8 cellular contexts compared by ENCODE assay signal in the genomic region with DNA sequence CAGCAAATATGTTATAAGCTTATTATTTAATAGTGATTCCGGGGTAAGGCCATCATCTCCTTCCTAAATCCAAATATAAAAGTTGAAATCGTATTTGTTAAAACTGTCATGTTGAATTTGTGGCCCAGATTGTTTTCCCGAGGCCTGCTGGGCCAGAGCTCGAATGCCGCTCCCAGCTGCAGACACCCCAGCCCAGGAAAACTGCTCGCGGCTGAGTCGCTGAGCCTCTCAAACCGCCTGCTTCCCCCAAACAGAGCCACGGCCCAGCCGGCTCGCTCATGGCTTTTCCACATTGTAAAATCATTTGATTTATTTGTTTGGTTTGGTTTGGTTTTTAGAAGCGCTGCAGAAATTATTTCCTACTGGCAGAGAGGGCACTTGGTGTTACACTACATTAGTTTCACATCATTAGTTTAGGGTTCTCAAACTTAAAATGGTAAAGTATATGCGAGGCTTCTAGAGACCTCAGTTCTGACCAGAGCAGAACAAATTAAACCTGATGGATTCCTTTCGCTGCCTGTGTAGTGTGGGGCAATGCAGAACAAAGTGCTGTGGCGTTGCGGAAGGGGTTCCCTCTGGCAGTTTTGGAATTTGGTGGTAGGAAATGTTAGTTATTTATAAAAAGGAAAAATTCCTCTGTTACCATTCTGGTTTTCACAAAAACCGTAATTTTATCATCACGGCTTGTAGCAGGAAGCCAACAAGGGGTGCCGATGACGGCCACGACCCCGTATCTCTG.
DNase-seq lines count a peak whose midpoint lies in the region; ATAC-seq and TF ChIP-seq lines count a peak whose summit lies in the region.

No MANE protein-coding gene starts in this region.

- no peak overlapping the region for H3K27ac Mint-ChIP-seq in T-helper 2 cell treated with Interferon-gamma antibody and Interleukin-4, amounts not matched to agents 5 μg/mL and 100 μg/mL, for 36 hours

- 70% methylated on average over 23 of the region's 23 CpGs for WGBS in right cardiac atrium
- WGBS in smooth muscle cell (ENCODE audit: low lambda C conversion rate) = 31% methylated on average over 23 of the region's 23 CpGs

- H3F3A ChIP-seq in SU-DHL-6 (ENCODE audit: insufficient read depth) (no peaks in the 10 kb centered on the region), smooth muscle cell (ENCODE audit: low read depth) (peaks cover 15% of the 10 kb centered on the region)

- H4K20me1 ChIP-seq in SU-DHL-6 (ENCODE audit: low read depth, low read length) (no peaks in the 10 kb centered on the region), smooth muscle cell (ENCODE audit: low read depth) (no peaks in the 10 kb centered on the region)

- intact Hi-C loops in right cardiac atrium (cut with DNase I) = no loop called here

- H3K9ac ChIP-seq in SU-DHL-6 (ENCODE audit: low read length) (no peak overlapping the region), smooth muscle cell (ENCODE audit: low read depth) (peak overlapping the region; percentile 46)

- H3K9me3 Mint-ChIP-seq in T-helper 2 cell treated with Interferon-gamma antibody and Interleukin-4, amounts not matched to agents 5 μg/mL and 100 μg/mL, for 36 hours = no peaks in the 10 kb centered on the region

- H3K36me3 ChIP-seq in SU-DHL-6 (ENCODE audit: low read length) (no peaks in the 10 kb centered on the region), smooth muscle cell (ENCODE audit: low read depth) (no peaks in the 10 kb centered on the region)

- H3K27ac ChIP-seq in SU-DHL-6 (ENCODE audit: low read depth, low read length) (no peak overlapping the region), right cardiac atrium (ENCODE audit: low read length) (no peak overlapping the region), smooth muscle cell (ENCODE audit: low read depth) (peak overlapping the region; percentile 61)

- H3K4me3 Mint-ChIP-seq in T-helper 2 cell treated with Interferon-gamma antibody and Interleukin-4, amounts not matched to agents 5 μg/mL and 100 μg/mL, for 36 hours = peak overlapping the region; percentile 41

- H3K4me3 ChIP-seq in SU-DHL-6 (ENCODE audit: insufficient read depth, low read length, poor library complexity, severe bottlenecking) (no peak overlapping the region), right cardiac atrium (ENCODE audit: low read length) (peak overlapping the region; percentile 63), smooth muscle cell (peak overlapping the region; percentile 59)

- H3K4me2 ChIP-seq in SU-DHL-6 (ENCODE audit: low read depth, low read length, poor library complexity, severe bottlenecking) = peak overlapping the region; percentile 34
- H3K4me2 ChIP-seq in smooth muscle cell = peak overlapping the region; percentile 93

- TF ChIP-seq CTCF in SU-DHL-6 (IDR thresholded peaks at IDR 0.05; ENCODE audit: insufficient read depth, low read length, poor library complexity, severe bottlenecking) (no peak), smooth muscle cell (IDR thresholded peaks at IDR 0.05; ENCODE audit: borderline replicate concordance, insufficient read depth, poor library complexity, severe bottlenecking) (no peak)

- DNase-seq in T-helper 2 cell treated with Interferon-gamma antibody and Interleukin-4, amounts not matched to agents 5 μg/mL and 100 μg/mL, for 36 hours (ENCODE audit: low spot score) = no peak
- DNase-seq in T-helper 2 cell (no peak), right cardiac atrium (peak in 1 of 3 donors; percentile 40), smooth muscle cell (lab: John Stamatoyannopoulos, UW; ENCODE audit: unreplicated experiment) (no peak), NCI-H1092 treated with DMSO at 0.1 percent for 48 hours (lab: John Stamatoyannopoulos, UW) (no peak)

- no peaks in the 10 kb centered on the region for H3K79me2 ChIP-seq in SU-DHL-6 (ENCODE audit: insufficient read depth, low read length)
- H3K79me2 ChIP-seq in smooth muscle cell (ENCODE audit: low read depth) = peaks cover 26% of the 10 kb centered on the region

- H3K4me1 ChIP-seq in right cardiac atrium (ENCODE audit: control insufficient read depth, insufficient read depth, low read length) (no peaks in the 10 kb centered on the region), smooth muscle cell (ENCODE audit: low read depth) (peaks cover 9% of the 10 kb centered on the region)

- no peaks in the 10 kb centered on the region for H3K27me3 ChIP-seq in SU-DHL-6 (ENCODE audit: low read length)
- no peaks in the 10 kb centered on the region for H3K27me3 ChIP-seq in right cardiac atrium (ENCODE audit: control insufficient read depth, insufficient read depth)
- H3K27me3 ChIP-seq in smooth muscle cell (ENCODE audit: low read depth) = no peaks in the 10 kb centered on the region

- no peaks in the 10 kb centered on the region for H3K4me1 Mint-ChIP-seq in T-helper 2 cell treated with Interferon-gamma antibody and Interleukin-4, amounts not matched to agents 5 μg/mL and 100 μg/mL, for 36 hours (ENCODE audit: low read depth)

- ATAC-seq in right cardiac atrium = no peak
- ATAC-seq in GM19452 (IDR thresholded peaks at IDR 0.05; ENCODE audit: unreplicated experiment) = no peak
- no peak for ATAC-seq in GM21367 (IDR thresholded peaks at IDR 0.05; ENCODE audit: unreplicated experiment)

- no peaks in the 10 kb centered on the region for H3K36me3 Mint-ChIP-seq in T-helper 2 cell treated with Interferon-gamma antibody and Interleukin-4, amounts not matched to agents 5 μg/mL and 100 μg/mL, for 36 hours (ENCODE audit: low read depth)

- H3K27me3 Mint-ChIP-seq in T-helper 2 cell treated with Interferon-gamma antibody and Interleukin-4, amounts not matched to agents 5 μg/mL and 100 μg/mL, for 36 hours (ENCODE audit: low read depth) = peaks cover 62% of the 10 kb centered on the region

- H3K9me3 ChIP-seq in SU-DHL-6 (ENCODE audit: insufficient read depth, low read length) (no peaks in the 10 kb centered on the region), right cardiac atrium (ENCODE audit: control insufficient read depth, low read length) (no peaks in the 10 kb centered on the region), smooth muscle cell (replicated peaks; ENCODE audit: low read depth) (no peaks in the 10 kb centered on the region)

- H2AFZ ChIP-seq in SU-DHL-6 (ENCODE audit: low read depth, low read length, severe bottlenecking) = peak overlapping the region; percentile 46
- H2AFZ ChIP-seq in smooth muscle cell (ENCODE audit: low read depth) = peak overlapping the region; percentile 87

- no peaks in the 10 kb centered on the region for H3K9me2 ChIP-seq in SU-DHL-6 (replicated peaks; ENCODE audit: insufficient read depth, low read length)
